2 cellular contexts compared by ENCODE assay signal in the genomic region with DNA sequence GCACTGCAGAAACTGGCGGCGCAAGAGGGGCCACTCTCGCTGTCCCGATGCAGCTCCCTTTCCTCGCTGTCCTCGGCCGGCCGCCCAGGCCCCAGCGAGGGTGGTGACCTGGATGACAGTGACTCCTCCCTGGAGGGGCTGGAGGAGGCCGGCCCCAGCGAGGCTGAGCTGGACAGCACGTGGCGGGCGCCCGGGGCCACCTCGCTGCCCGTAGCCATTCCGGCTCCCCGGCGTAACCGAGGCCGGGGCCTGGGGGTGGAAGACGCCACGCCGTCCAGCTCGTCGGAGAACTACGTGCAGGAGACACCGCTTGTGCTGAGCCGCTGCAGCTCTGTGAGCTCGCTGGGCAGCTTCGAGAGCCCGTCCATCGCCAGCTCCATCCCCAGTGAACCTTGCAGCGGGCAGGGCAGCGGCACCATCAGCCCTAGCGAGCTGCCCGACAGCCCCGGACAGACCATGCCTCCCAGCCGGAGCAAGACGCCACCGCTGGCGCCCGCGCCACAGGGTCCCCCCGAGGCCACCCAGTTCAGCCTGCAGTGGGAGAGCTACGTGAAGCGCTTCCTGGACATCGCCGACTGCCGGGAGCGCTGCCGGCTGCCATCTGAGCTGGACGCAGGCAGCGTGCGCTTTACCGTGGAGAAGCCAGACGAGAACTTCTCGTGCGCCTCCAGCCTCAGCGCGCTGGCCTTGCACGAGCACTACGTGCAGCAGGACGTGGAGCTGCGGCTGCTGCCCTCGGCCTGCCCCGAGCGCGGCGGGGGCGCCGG.
TF ChIP-seq lines count a peak whose summit lies in the region.

No MANE protein-coding gene starts in this region.

TF ChIP-seq in HCT116, 20 proteins besides CTCF, POLR2A, EP300 and RAD21:
- no peak for TF ChIP-seq EZH2 (IDR thresholded peaks at IDR 0.05)
- no peak for TF ChIP-seq ZBTB33 (IDR thresholded peaks at IDR 0.05; ENCODE audit: extremely low read depth, insufficient replicate concordance, low read length)
- no peak for TF ChIP-seq TCF7L2 (IDR thresholded peaks at IDR 0.05; ENCODE audit: borderline replicate concordance, extremely low read depth, insufficient read depth, insufficient read length)
- TF ChIP-seq, protein P1, sequence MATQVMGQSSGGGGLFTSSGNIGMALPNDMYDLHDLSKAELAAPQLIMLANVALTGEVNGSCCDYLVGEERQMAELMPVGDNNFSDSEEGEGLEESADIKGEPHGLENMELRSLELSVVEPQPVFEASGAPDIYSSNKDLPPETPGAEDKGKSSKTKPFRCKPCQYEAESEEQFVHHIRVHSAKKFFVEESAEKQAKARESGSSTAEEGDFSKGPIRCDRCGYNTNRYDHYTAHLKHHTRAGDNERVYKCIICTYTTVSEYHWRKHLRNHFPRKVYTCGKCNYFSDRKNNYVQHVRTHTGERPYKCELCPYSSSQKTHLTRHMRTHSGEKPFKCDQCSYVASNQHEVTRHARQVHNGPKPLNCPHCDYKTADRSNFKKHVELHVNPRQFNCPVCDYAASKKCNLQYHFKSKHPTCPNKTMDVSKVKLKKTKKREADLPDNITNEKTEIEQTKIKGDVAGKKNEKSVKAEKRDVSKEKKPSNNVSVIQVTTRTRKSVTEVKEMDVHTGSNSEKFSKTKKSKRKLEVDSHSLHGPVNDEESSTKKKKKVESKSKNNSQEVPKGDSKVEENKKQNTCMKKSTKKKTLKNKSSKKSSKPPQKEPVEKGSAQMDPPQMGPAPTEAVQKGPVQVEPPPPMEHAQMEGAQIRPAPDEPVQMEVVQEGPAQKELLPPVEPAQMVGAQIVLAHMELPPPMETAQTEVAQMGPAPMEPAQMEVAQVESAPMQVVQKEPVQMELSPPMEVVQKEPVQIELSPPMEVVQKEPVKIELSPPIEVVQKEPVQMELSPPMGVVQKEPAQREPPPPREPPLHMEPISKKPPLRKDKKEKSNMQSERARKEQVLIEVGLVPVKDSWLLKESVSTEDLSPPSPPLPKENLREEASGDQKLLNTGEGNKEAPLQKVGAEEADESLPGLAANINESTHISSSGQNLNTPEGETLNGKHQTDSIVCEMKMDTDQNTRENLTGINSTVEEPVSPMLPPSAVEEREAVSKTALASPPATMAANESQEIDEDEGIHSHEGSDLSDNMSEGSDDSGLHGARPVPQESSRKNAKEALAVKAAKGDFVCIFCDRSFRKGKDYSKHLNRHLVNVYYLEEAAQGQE (IDR thresholded peaks at IDR 0.05; ENCODE audit: low read depth) = no peak
- no peak for TF ChIP-seq ELF1 (IDR thresholded peaks at IDR 0.05; ENCODE audit: borderline replicate concordance, low read depth)
- no peak for TF ChIP-seq YY1 (IDR thresholded peaks at IDR 0.05; ENCODE audit: extremely low read depth, insufficient replicate concordance, low read depth, low read length)
- TF ChIP-seq EGR1 (IDR thresholded peaks at IDR 0.05; ENCODE audit: low read depth) = no peak
- TF ChIP-seq FOSL1 (IDR thresholded peaks at IDR 0.05; ENCODE audit: low read depth) = no peak
- TF ChIP-seq SP1 (IDR thresholded peaks at IDR 0.05; ENCODE audit: low read depth) = no peak
- TF ChIP-seq CBX3 (IDR thresholded peaks at IDR 0.05; ENCODE audit: low read depth) = no peak
- TF ChIP-seq JUND (IDR thresholded peaks at IDR 0.05) = no peak
- TF ChIP-seq POLR2AphosphoS5 (IDR thresholded peaks at IDR 0.05; ENCODE audit: low read depth, low read length) = no peak
- no peak for TF ChIP-seq CEBPB (IDR thresholded peaks at IDR 0.05; ENCODE audit: low read depth)
- no peak for TF ChIP-seq ZFX (IDR thresholded peaks at IDR 0.05)
- TF ChIP-seq EZH2phosphoT487 (IDR thresholded peaks at IDR 0.05; ENCODE audit: borderline replicate concordance) = no peak
- TF ChIP-seq ZNF274 (IDR thresholded peaks at IDR 0.05; ENCODE audit: low read depth, low read length) = no peak
- no peak for TF ChIP-seq SRF (IDR thresholded peaks at IDR 0.05; ENCODE audit: low read depth)
- TF ChIP-seq, protein P2, sequence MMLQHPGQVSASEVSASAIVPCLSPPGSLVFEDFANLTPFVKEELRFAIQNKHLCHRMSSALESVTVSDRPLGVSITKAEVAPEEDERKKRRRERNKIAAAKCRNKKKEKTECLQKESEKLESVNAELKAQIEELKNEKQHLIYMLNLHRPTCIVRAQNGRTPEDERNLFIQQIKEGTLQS (IDR thresholded peaks at IDR 0.05) = no peak
- no peak for TF ChIP-seq SIN3A (IDR thresholded peaks at IDR 0.05; ENCODE audit: low read depth)

TF ChIP-seq in H1, 55 proteins besides CTCF, POLR2A, EP300 and RAD21:
- TF ChIP-seq SP1 (IDR thresholded peaks at IDR 0.05; ENCODE audit: low read depth, low read length) = no peak
- no peak for TF ChIP-seq SIN3A (conservative IDR thresholded peaks at IDR 0.05 in 1 of 2, IDR thresholded peaks at IDR 0.05 in 1 of 2; ENCODE audit: low read depth in 1 of 2, low read length in 2 of 2)
- TF ChIP-seq, protein P3, sequence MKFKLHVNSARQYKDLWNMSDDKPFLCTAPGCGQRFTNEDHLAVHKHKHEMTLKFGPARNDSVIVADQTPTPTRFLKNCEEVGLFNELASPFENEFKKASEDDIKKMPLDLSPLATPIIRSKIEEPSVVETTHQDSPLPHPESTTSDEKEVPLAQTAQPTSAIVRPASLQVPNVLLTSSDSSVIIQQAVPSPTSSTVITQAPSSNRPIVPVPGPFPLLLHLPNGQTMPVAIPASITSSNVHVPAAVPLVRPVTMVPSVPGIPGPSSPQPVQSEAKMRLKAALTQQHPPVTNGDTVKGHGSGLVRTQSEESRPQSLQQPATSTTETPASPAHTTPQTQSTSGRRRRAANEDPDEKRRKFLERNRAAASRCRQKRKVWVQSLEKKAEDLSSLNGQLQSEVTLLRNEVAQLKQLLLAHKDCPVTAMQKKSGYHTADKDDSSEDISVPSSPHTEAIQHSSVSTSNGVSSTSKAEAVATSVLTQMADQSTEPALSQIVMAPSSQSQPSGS (IDR thresholded peaks at IDR 0.05; ENCODE audit: low read length) = no peak
- no peak for TF ChIP-seq JUND (IDR thresholded peaks at IDR 0.05; ENCODE audit: low read length)
- no peak for TF ChIP-seq NRF1 (IDR thresholded peaks at IDR 0.05; ENCODE audit: low read depth, low read length)
- no peak for TF ChIP-seq TCF12 (IDR thresholded peaks at IDR 0.05; ENCODE audit: low read depth, low read length)
- no peak for TF ChIP-seq TAF1 (IDR thresholded peaks at IDR 0.05; ENCODE audit: low read depth, low read length)
- TF ChIP-seq POU5F1 (IDR thresholded peaks at IDR 0.05; ENCODE audit: low read depth, low read length) = no peak
- TF ChIP-seq KDM1A (IDR thresholded peaks at IDR 0.05; ENCODE audit: borderline replicate concordance, low read length) = no peak
- TF ChIP-seq SP2 (IDR thresholded peaks at IDR 0.05; ENCODE audit: low read length) = no peak
- no peak for TF ChIP-seq HDAC2 (IDR thresholded peaks at IDR 0.05; ENCODE audit: borderline replicate concordance in 1 of 2, low read depth in 2 of 2, low read length in 2 of 2)
- no peak for TF ChIP-seq JUN (IDR thresholded peaks at IDR 0.05; ENCODE audit: low read depth, low read length)
- TF ChIP-seq, protein P4, sequence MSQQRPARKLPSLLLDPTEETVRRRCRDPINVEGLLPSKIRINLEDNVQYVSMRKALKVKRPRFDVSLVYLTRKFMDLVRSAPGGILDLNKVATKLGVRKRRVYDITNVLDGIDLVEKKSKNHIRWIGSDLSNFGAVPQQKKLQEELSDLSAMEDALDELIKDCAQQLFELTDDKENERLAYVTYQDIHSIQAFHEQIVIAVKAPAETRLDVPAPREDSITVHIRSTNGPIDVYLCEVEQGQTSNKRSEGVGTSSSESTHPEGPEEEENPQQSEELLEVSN (IDR thresholded peaks at IDR 0.05) = 0 out of 2 replicates have a peak, but pooled peaks have one; percentile 3
- no peak; the same call in 1 of the 2 replicates for TF ChIP-seq CBX8 (IDR thresholded peaks at IDR 0.05; ENCODE audit: borderline replicate concordance, low read depth, low read length)
- no peak for TF ChIP-seq BCL11A (IDR thresholded peaks at IDR 0.05; ENCODE audit: low read depth in 2 of 2, low read length in 2 of 2)
- no peak for TF ChIP-seq CEBPB (IDR thresholded peaks at IDR 0.05; ENCODE audit: low read depth, low read length)
- no peak for TF ChIP-seq CBX5 (IDR thresholded peaks at IDR 0.05; ENCODE audit: low read depth, low read length)
- TF ChIP-seq NANOG (IDR thresholded peaks at IDR 0.05; ENCODE audit: insufficient read depth, low read depth, low read length, poor library complexity, severe bottlenecking) = no peak
- TF ChIP-seq EGR1 (IDR thresholded peaks at IDR 0.05; ENCODE audit: borderline replicate concordance, low read depth, low read length) = no peak
- TF ChIP-seq, protein P2 (IDR thresholded peaks at IDR 0.05; ENCODE audit: insufficient read depth, low read depth, low read length) = no peak
- TF ChIP-seq MAX (IDR thresholded peaks at IDR 0.05) = peak; percentile 5; the same call in 1 of the 2 replicates
- peak; percentile 80 for TF ChIP-seq SUZ12 (IDR thresholded peaks at IDR 0.05; ENCODE audit: low read length)
- TF ChIP-seq EZH2 (IDR thresholded peaks at IDR 0.05; ENCODE audit: low read depth, low read length, severe bottlenecking) = peak; percentile 90
- no peak for TF ChIP-seq YY1 (IDR thresholded peaks at IDR 0.05; ENCODE audit: low read depth, low read length)
- no peak for TF ChIP-seq HDAC6 (IDR thresholded peaks at IDR 0.05; ENCODE audit: low read depth, low read length)
- no peak for TF ChIP-seq TBP (IDR thresholded peaks at IDR 0.05; ENCODE audit: low read depth, low read length)
